19 cellular contexts compared by ENCODE assay signal in genomic region chr6:131643262-131643631, GRCh38. TPM values are rescaled to one million over a fixed set of nuclear protein-coding genes. Genes with fewer than 3 reads are reported as not detected.
A peak's percentile ranks its signal among the peaks of the same experiment; 100 is the strongest.
DNase-seq lines count a peak whose midpoint lies in the region; ATAC-seq and TF ChIP-seq lines count a peak whose summit lies in the region.
"Had no signal": no experiment of that assay in that cellular context is flagged by ENCODE, and none has a peak within 500 bp of the region (broad histone marks: within the 10 kb centered on the region; RNA-seq: fewer than 3 reads in every experiment).

No MANE protein-coding gene starts in this region.

- ATAC-seq in GM19455 (IDR thresholded peaks at IDR 0.05; ENCODE audit: unreplicated experiment): no peak

- TF ChIP-seq CTCF in GM13976 (IDR thresholded peaks at IDR 0.05; ENCODE audit: borderline replicate concordance, control extremely low read depth, extremely low read depth, insufficient read depth, missing control alignments): no peak

- in situ Hi-C loops in SK-MEL-5 (cut with HindIII; ENCODE audit: low pct_unique_long_range_greater_than_20kb, low sequenced_read_pairs): no loop called here
- in situ Hi-C loops in GM13976 (cut with MboI; ENCODE audit: low sequenced_read_pairs, unreplicated experiment): no loop called here

- DNase-seq in Ammon's horn (ENCODE audit: low spot score): peak; percentile 63
- peak; percentile 93 for DNase-seq in NCI-H1105 treated with DMSO at 0.1 percent for 48 hours (lab: John Stamatoyannopoulos, UW)
- peak; percentile 71 for DNase-seq in SK-MEL-5 (ENCODE audit: low read depth, low spot score)
- DNase-seq in medulla oblongata (ENCODE audit: extremely low spot score): peak; percentile 88
- DNase-seq in T-helper 1 cell: no peak
- DNase-seq in GM13976 (ENCODE audit: low spot score): no peak
- DNase-seq in stimulated activated CD4-positive, alpha-beta T cell treated with anti-CD3 and anti-CD28 coated beads, Interleukin-4, amount 100 ng/mL, for 4 hours: no peak
- DNase-seq: aorta, DMS79 treated with DMSO at 0.1 percent for 48 hours, endodermal cell, kidney, NCI-H2171 treated with DMSO at 0.1 percent for 48 hours, trophoblast cell had no signal

RNA-seq across cellular contexts. Expression of gene ENPP3, which starts 6.1 kb away (rescaled TPM):
- 0.66 and 1.5 TPM in 2 replicates for total RNA-seq in SK-MEL-5 (2014; rRNA removed; shearing (Covaris generic))
- polyA plus RNA-seq in SK-MEL-5 (2015; cell fraction: cytosol; rRNA removed): 0.14 and 0.46 TPM in 2 replicates
- polyA plus RNA-seq in SK-MEL-5 (2015; cell fraction: nucleus; rRNA removed): 3.3 and 4.1 TPM in 2 replicates
- total RNA-seq: endodermal cell, H4, progenitor cell of endocrine pancreas had no signal
- polyA plus RNA-seq: CD14-positive monocyte, IgD-negative memory B cell had no signal

RNA-seq across cellular contexts. Expression of gene MED23, which starts 15.2 kb away (rescaled TPM):
- total RNA-seq in SK-MEL-5 (2014; rRNA removed; shearing (Covaris generic)): 22.9 TPM in 2 replicates
- polyA plus RNA-seq in SK-MEL-5 (2015; cell fraction: cytosol; rRNA removed): 13.0 and 18.8 TPM in 2 replicates
- 146 and 149 TPM in 2 replicates for polyA plus RNA-seq in SK-MEL-5 (2015; cell fraction: nucleus; rRNA removed)

RNA-seq across cellular contexts. Expression of gene OR2A4, which starts 58.0 kb away (rescaled TPM):
- 0.08 TPM in 1 of 2 replicates, not detected in the other for total RNA-seq in SK-MEL-5 (2014; rRNA removed; shearing (Covaris generic))
- polyA plus RNA-seq in SK-MEL-5 (2015; cell fraction: cytosol; rRNA removed): not detected in 2 replicates
- polyA plus RNA-seq in SK-MEL-5 (2015; cell fraction: nucleus; rRNA removed): not detected in 2 replicates
- total RNA-seq: aorta; endodermal cell; H4; kidney; progenitor cell of endocrine pancreas; T-helper 1 cell treated with Interleukin-12 subunit alpha and Interleukin-12 subunit beta and Interleukin-4 antibody, amounts not matched to agents 30 ng/mL and 1 ng/mL, for 36 hours had no signal
- polyA plus RNA-seq: CD14-positive monocyte, IgD-negative memory B cell had no signal

Comparison
In these comparisons a context has a peak if more than half of its experiments do, and no peak if none do; other contexts are left out.
1. DNase-seq: peak in Ammon's horn (single experiment), NCI-H1105 treated with DMSO at 0.1 percent for 48 hours (single experiment), SK-MEL-5 (single experiment) and medulla oblongata (single experiment); none in T-helper 1 cell (0 of 5), GM13976 (single experiment) and stimulated activated CD4-positive, alpha-beta T cell treated with anti-CD3 and anti-CD28 coated beads, Interleukin-4, amount 100 ng/mL, for 4 hours (0 of 2).